In genomic region chrX:40418413-40419195, GRCh38 we compare ENCODE assay signal across 12 cellular contexts.
DNase-seq lines count a peak whose midpoint lies in the region; ATAC-seq, FAIRE-seq and TF ChIP-seq lines count a peak whose summit lies in the region.
"Had no signal": no experiment of that assay in that cellular context is flagged by ENCODE, and none has a peak within 500 bp of the region (broad histone marks: within the 10 kb centered on the region; RNA-seq: fewer than 3 reads in every experiment).

No MANE protein-coding gene starts in this region.

- TF ChIP-seq POLR2A in esophagus squamous epithelium (IDR thresholded peaks at IDR 0.05): no peak

- DNase-seq in AML-193 (lab: John Stamatoyannopoulos, UW) (peak; percentile 3 to 30), DMS79 (lab: John Stamatoyannopoulos, UW) (peak; percentile 56), RWPE1 (ENCODE audit: low spot score) (peak; percentile 3), esophagus squamous epithelium (lab: John Stamatoyannopoulos, UW) (no peak), pancreas (no peak)
- DNase-seq: head of caudate nucleus; stimulated activated naive CD4-positive, alpha-beta T cell; WERI-Rb-1 had no signal

- H3K36me3 ChIP-seq in esophagus squamous epithelium: no peaks in the 10 kb centered on the region
- H3K36me3 ChIP-seq in pancreas: no peaks in the 10 kb centered on the region
- H3K36me3 ChIP-seq: WERI-Rb-1 had no signal

- TF ChIP-seq CTCF in RWPE1 (conservative IDR thresholded peaks at IDR 0.05; ENCODE audit: low read depth) (no peak), esophagus squamous epithelium (IDR thresholded peaks at IDR 0.05) (no peak), pancreas (IDR thresholded peaks at IDR 0.05) (no peak)

- intact Hi-C loops in esophagus squamous epithelium (cut with DNase I): no loop called here
- intact Hi-C loops in pancreas (cut with DNase I): no loop called here

- FAIRE-seq in pancreas (lab: Jason Lieb, UNC): no peak

- H3K4me3 ChIP-seq in esophagus squamous epithelium (no peak overlapping the region), pancreas (no peak overlapping the region)

- ATAC-seq in HG03571 (IDR thresholded peaks at IDR 0.05; ENCODE audit: unreplicated experiment): no peak
- ATAC-seq in GM19467 (IDR thresholded peaks at IDR 0.05; ENCODE audit: unreplicated experiment): no peak
- no peak for ATAC-seq in HG02981 (IDR thresholded peaks at IDR 0.05; ENCODE audit: unreplicated experiment)
- no peak for ATAC-seq in pancreas
- ATAC-seq: Right ventricle myocardium inferior had no signal

- no peaks in the 10 kb centered on the region for H3K9me3 ChIP-seq in esophagus squamous epithelium
- no peaks in the 10 kb centered on the region for H3K9me3 ChIP-seq in pancreas

- POLR2A ChIA-PET in RWPE1 (lab: Yijun Ruan, JAX; ENCODE audit: low non-redundant PET): no interaction called here

- CTCF ChIA-PET in RWPE1 (lab: Yijun Ruan, JAX): interaction anchor here (0.6 kb wide), 1 partner anchor 795 kb away, joined by 3 read pairs; no protein-coding TSS in a partner anchor

- WGBS in esophagus squamous epithelium, 2 donors: 56% methylated on average over 5 of the region's 6 CpGs; no CpG with 5 or more reads in 1 of the 2 donors
- WGBS in pancreas, 2 donors: 71 to 81% methylated on average over 6 of the region's 6 CpGs

- H3K4me1 ChIP-seq in esophagus squamous epithelium (peaks cover 0 to 71% (median 10%) of the 10 kb centered on the region in 3 donors), pancreas (no peaks in the 10 kb centered on the region)

- no peak overlapping the region for H3K27ac ChIP-seq in RWPE1
- H3K27ac ChIP-seq in esophagus squamous epithelium: peak overlapping the region; percentile 35 to 77 (median 72)
- H3K27ac ChIP-seq in pancreas: no peak overlapping the region
- H3K27ac ChIP-seq: WERI-Rb-1 had no signal

- H3K27me3 ChIP-seq in esophagus squamous epithelium (no peaks in the 10 kb centered on the region), pancreas (no peaks in the 10 kb centered on the region)

Comparison
In these comparisons a context has a peak if more than half of its experiments do, and no peak if none do; other contexts are left out.
1. DNase-seq: peak in AML-193 (2 of 2), DMS79 (single experiment) and RWPE1 (single experiment); none in esophagus squamous epithelium (single experiment) and pancreas (0 of 6).
2. H3K27ac ChIP-seq: peak in esophagus squamous epithelium (4 of 4); none in RWPE1 (single experiment) and pancreas (0 of 4).